1 cellular context compared by ENCODE assay signal in the genomic region with DNA sequence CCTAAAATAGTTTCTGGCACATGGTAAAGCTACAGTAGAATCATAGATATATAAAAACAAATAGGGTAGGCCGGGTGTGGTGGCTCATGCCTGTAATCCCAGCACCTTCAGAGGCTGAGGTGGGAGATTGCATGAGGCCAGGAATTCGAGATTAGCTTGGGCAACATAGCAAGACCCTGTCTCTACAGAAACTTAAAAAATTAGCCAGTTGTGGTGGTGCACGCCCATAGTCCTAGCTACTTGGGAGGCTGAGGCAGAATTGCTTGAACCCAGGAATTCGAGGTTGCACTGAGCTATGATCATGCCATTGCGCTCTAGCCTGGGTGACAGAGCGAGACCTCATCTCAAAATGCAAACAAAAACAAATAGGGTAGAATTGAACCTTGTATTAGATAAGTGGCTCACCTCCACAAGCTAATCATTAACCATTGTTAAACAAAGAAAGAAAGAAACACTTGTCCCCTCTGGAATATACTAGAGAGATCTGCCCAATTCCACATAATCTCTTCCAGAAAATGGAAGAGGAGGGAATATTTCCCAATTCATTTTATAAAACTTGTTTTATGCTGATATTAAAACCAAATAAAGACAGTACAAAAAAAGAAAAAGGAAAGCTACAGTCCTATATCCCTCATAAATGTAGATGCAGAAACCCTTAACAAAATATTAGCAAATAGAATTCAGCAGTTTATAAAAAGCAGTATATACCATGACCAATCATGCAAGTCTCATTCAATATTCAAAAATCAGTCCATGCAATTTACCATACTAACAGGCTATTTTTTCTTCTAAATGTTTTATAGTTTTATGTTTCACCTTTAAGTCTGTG.
A peak's percentile ranks its signal among the peaks of the same experiment; 100 is the strongest.
TF ChIP-seq lines count a peak whose summit lies in the region.

No MANE protein-coding gene starts in this region.

TF ChIP-seq in HepG2, 621 proteins besides CTCF, POLR2A, EP300 and RAD21 (continued from another document and continues in another):
- TF ChIP-seq FIP1L1 (IDR thresholded peaks at IDR 0.05; ENCODE audit: borderline replicate concordance, insufficient read depth, low read depth, low read length), result no peak
- TF ChIP-seq, protein P1, sequence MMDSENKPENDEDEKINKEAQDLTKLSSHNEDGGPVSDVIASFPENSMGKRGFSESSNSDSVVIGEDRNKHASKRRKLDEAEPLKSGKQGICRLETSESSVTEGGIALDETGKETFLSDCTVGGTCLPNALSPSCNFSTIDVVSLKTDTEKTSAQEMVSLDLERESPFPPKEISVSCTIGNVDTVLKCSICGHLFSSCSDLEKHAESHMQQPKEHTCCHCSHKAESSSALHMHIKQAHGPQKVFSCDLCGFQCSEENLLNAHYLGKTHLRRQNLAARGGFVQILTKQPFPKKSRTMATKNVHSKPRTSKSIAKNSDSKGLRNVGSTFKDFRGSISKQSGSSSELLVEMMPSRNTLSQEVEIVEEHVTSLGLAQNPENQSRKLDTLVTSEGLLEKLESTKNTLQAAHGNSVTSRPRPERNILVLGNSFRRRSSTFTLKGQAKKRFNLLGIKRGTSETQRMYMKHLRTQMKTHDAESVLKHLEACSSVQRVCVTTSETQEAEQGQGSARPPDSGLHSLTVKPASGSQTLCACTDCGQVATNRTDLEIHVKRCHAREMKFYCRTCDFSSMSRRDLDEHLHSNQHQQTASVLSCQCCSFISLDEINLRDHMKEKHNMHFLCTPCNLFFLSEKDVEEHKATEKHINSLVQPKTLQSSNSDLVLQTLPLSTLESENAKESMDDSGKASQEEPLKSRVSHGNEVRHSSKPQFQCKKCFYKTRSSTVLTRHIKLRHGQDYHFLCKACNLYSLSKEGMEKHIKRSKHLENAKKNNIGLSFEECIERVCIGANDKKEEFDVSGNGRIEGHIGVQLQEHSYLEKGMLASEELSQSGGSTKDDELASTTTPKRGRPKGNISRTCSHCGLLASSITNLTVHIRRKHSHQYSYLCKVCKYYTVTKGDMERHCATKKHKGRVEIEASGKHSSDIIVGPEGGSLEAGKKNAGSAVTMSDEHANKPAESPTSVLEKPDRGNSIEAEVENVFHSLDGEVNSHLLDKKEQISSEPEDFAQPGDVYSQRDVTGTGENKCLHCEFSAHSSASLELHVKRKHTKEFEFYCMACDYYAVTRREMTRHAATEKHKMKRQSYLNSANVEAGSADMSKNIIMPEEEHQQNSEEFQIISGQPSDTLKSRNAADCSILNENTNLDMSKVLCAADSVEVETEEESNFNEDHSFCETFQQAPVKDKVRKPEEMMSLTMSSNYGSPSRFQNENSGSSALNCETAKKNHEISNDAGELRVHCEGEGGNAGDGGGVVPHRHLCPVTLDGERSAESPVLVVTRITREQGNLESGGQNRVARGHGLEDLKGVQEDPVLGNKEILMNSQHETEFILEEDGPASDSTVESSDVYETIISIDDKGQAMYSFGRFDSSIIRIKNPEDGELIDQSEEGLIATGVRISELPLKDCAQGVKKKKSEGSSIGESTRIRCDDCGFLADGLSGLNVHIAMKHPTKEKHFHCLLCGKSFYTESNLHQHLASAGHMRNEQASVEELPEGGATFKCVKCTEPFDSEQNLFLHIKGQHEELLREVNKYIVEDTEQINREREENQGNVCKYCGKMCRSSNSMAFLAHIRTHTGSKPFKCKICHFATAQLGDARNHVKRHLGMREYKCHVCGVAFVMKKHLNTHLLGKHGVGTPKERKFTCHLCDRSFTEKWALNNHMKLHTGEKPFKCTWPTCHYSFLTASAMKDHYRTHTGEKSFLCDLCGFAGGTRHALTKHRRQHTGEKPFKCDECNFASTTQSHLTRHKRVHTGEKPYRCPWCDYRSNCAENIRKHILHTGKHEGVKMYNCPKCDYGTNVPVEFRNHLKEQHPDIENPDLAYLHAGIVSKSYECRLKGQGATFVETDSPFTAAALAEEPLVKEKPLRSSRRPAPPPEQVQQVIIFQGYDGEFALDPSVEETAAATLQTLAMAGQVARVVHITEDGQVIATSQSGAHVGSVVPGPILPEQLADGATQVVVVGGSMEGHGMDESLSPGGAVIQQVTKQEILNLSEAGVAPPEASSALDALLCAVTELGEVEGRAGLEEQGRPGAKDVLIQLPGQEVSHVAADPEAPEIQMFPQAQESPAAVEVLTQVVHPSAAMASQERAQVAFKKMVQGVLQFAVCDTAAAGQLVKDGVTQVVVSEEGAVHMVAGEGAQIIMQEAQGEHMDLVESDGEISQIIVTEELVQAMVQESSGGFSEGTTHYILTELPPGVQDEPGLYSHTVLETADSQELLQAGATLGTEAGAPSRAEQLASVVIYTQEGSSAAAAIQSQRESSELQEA (CRISPR knock-in tag; IDR thresholded peaks at IDR 0.05; ENCODE audit: not compliant biosample characterization), result no peak
- TF ChIP-seq, protein P2, sequence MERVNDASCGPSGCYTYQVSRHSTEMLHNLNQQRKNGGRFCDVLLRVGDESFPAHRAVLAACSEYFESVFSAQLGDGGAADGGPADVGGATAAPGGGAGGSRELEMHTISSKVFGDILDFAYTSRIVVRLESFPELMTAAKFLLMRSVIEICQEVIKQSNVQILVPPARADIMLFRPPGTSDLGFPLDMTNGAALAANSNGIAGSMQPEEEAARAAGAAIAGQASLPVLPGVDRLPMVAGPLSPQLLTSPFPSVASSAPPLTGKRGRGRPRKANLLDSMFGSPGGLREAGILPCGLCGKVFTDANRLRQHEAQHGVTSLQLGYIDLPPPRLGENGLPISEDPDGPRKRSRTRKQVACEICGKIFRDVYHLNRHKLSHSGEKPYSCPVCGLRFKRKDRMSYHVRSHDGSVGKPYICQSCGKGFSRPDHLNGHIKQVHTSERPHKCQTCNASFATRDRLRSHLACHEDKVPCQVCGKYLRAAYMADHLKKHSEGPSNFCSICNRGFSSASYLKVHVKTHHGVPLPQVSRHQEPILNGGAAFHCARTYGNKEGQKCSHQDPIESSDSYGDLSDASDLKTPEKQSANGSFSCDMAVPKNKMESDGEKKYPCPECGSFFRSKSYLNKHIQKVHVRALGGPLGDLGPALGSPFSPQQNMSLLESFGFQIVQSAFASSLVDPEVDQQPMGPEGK (CRISPR knock-in tag; IDR thresholded peaks at IDR 0.05), result peak; percentile 68
- TF ChIP-seq HDAC2 (CRISPR knock-in tag; IDR thresholded peaks at IDR 0.05), result peak; percentile 97
- no peak for TF ChIP-seq ZNF709 (CRISPR knock-in tag; IDR thresholded peaks at IDR 0.05)
- no peak; the same call in 1 of the 2 replicates for TF ChIP-seq ZNF256 (CRISPR knock-in tag; conservative IDR thresholded peaks at IDR 0.05)
- TF ChIP-seq, protein P3, sequence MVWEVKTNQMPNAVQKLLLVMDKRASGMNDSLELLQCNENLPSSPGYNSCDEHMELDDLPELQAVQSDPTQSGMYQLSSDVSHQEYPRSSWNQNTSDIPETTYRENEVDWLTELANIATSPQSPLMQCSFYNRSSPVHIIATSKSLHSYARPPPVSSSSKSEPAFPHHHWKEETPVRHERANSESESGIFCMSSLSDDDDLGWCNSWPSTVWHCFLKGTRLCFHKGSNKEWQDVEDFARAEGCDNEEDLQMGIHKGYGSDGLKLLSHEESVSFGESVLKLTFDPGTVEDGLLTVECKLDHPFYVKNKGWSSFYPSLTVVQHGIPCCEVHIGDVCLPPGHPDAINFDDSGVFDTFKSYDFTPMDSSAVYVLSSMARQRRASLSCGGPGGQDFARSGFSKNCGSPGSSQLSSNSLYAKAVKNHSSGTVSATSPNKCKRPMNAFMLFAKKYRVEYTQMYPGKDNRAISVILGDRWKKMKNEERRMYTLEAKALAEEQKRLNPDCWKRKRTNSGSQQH (CRISPR knock-in tag; IDR thresholded peaks at IDR 0.05; ENCODE audit: low read depth), result peak; percentile 88; the same call in 1 of the 2 replicates
- peak; percentile 81 for TF ChIP-seq CREM (IDR thresholded peaks at IDR 0.05)
- TF ChIP-seq CREM (CRISPR knock-in tag; IDR thresholded peaks at IDR 0.05), result no peak
- TF ChIP-seq EHMT2 (IDR thresholded peaks at IDR 0.05; ENCODE audit: borderline replicate concordance, low read depth, low read length), result peak; percentile 84; the same call in 1 of the 2 replicates
- TF ChIP-seq ZNF335 (CRISPR knock-in tag; IDR thresholded peaks at IDR 0.05), result no peak
- TF ChIP-seq, protein P4, sequence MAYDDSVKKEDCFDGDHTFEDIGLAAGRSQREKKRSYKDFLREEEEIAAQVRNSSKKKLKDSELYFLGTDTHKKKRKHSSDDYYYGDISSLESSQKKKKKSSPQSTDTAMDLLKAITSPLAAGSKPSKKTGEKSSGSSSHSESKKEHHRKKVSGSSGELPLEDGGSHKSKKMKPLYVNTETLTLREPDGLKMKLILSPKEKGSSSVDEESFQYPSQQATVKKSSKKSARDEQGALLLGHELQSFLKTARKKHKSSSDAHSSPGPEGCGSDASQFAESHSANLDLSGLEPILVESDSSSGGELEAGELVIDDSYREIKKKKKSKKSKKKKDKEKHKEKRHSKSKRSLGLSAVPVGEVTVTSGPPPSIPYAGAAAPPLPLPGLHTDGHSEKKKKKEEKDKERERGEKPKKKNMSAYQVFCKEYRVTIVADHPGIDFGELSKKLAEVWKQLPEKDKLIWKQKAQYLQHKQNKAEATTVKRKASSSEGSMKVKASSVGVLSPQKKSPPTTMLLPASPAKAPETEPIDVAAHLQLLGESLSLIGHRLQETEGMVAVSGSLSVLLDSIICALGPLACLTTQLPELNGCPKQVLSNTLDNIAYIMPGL (CRISPR knock-in tag; IDR thresholded peaks at IDR 0.05; ENCODE audit: borderline replicate concordance in 1 of 2, low read depth in 1 of 2), result peak; percentile 49 to 76; a peak in 2 of 4 replicates
- TF ChIP-seq, protein P5, sequence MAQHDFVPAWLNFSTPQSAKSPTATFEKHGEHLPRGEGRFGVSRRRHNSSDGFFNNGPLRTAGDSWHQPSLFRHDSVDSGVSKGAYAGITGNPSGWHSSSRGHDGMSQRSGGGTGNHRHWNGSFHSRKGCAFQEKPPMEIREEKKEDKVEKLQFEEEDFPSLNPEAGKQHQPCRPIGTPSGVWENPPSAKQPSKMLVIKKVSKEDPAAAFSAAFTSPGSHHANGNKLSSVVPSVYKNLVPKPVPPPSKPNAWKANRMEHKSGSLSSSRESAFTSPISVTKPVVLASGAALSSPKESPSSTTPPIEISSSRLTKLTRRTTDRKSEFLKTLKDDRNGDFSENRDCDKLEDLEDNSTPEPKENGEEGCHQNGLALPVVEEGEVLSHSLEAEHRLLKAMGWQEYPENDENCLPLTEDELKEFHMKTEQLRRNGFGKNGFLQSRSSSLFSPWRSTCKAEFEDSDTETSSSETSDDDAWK (CRISPR knock-in tag; IDR thresholded peaks at IDR 0.05), result no peak
- no peak for TF ChIP-seq SUZ12 (IDR thresholded peaks at IDR 0.05; ENCODE audit: low read depth, low read length)
- 0 out of 2 replicates have a peak, but pooled peaks have one; percentile 53 for TF ChIP-seq ZNF441 (CRISPR knock-in tag; IDR thresholded peaks at IDR 0.05; ENCODE audit: borderline replicate concordance)
- TF ChIP-seq PITX1 (CRISPR knock-in tag; IDR thresholded peaks at IDR 0.05), result peak; percentile 91
- TF ChIP-seq RBFOX2 (IDR thresholded peaks at IDR 0.05; ENCODE audit: low read depth, low read length), result peak; percentile 27; the same call in 1 of the 2 replicates
- TF ChIP-seq YEATS4 (CRISPR knock-in tag; IDR thresholded peaks at IDR 0.05; ENCODE audit: borderline replicate concordance), result no peak
- peak; percentile 88 for TF ChIP-seq MEIS1 (CRISPR knock-in tag; IDR thresholded peaks at IDR 0.05; ENCODE audit: borderline replicate concordance)
- TF ChIP-seq, protein P6, sequence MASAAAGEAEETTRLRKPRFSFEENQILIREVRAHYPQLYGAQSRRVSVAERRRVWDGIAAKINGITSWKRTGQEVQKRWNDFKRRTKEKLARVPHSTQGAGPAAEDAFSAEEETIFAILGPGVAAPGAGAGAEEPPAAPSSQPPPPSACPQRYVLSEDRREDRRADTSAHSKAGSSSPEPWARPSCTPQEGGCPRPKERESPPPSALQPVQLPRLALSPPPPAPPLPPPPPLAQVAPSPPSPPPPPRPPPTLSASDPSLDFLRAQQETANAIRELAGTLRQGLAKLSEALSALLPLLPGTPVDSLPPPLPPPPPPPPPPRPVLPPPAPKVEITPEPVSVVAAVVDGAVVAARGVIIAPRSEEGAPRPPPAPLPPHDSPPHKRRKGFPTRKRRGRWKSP (CRISPR knock-in tag; IDR thresholded peaks at IDR 0.05), result peak; percentile 92
- TF ChIP-seq, protein P7, sequence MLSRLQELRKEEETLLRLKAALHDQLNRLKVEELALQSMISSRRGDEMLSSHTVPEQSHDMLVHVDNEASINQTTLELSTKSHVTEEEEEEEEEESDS (CRISPR knock-in tag; IDR thresholded peaks at IDR 0.05; ENCODE audit: borderline replicate concordance), result no peak; the same call in 1 of the 2 replicates
- no peak for TF ChIP-seq ZNF367 (CRISPR knock-in tag; IDR thresholded peaks at IDR 0.05; ENCODE audit: borderline replicate concordance)
- TF ChIP-seq ZNF607 (CRISPR knock-in tag; IDR thresholded peaks at IDR 0.05; ENCODE audit: borderline replicate concordance), result no peak
- peak; percentile 36 for TF ChIP-seq SMC3 (IDR thresholded peaks at IDR 0.05; ENCODE audit: low read length)
- TF ChIP-seq, protein P8, sequence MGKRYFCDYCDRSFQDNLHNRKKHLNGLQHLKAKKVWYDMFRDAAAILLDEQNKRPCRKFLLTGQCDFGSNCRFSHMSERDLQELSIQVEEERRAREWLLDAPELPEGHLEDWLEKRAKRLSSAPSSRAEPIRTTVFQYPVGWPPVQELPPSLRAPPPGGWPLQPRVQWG (CRISPR knock-in tag; IDR thresholded peaks at IDR 0.05; ENCODE audit: borderline replicate concordance, low read depth), result no peak
- peak; percentile 59; the same call in 1 of the 2 replicates for TF ChIP-seq HNF4G (IDR thresholded peaks at IDR 0.05; ENCODE audit: borderline replicate concordance, low read depth, low read length)
- TF ChIP-seq HNF4G (CRISPR knock-in tag; IDR thresholded peaks at IDR 0.05; ENCODE audit: borderline replicate concordance, low read depth), result 0 out of 2 replicates have a peak, but pooled peaks have one; percentile 65
- TF ChIP-seq, protein P9, sequence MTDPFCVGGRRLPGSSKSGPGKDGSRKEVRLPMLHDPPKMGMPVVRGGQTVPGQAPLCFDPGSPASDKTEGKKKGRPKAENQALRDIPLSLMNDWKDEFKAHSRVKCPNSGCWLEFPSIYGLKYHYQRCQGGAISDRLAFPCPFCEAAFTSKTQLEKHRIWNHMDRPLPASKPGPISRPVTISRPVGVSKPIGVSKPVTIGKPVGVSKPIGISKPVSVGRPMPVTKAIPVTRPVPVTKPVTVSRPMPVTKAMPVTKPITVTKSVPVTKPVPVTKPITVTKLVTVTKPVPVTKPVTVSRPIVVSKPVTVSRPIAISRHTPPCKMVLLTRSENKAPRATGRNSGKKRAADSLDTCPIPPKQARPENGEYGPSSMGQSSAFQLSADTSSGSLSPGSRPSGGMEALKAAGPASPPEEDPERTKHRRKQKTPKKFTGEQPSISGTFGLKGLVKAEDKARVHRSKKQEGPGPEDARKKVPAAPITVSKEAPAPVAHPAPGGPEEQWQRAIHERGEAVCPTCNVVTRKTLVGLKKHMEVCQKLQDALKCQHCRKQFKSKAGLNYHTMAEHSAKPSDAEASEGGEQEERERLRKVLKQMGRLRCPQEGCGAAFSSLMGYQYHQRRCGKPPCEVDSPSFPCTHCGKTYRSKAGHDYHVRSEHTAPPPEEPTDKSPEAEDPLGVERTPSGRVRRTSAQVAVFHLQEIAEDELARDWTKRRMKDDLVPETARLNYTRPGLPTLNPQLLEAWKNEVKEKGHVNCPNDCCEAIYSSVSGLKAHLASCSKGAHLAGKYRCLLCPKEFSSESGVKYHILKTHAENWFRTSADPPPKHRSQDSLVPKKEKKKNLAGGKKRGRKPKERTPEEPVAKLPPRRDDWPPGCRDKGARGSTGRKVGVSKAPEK (CRISPR knock-in tag; IDR thresholded peaks at IDR 0.05; ENCODE audit: borderline replicate concordance), result no peak
- peak; percentile 98 for TF ChIP-seq SALL1 (CRISPR knock-in tag; IDR thresholded peaks at IDR 0.05)
- TF ChIP-seq ZNF143 (CRISPR knock-in tag; IDR thresholded peaks at IDR 0.05), result no peak
- TF ChIP-seq TCF12 (IDR thresholded peaks at IDR 0.05), result no peak
- no peak for TF ChIP-seq TCF12 (CRISPR knock-in tag; IDR thresholded peaks at IDR 0.05)
- no peak for TF ChIP-seq DNMT1 (CRISPR knock-in tag; IDR thresholded peaks at IDR 0.05)
- TF ChIP-seq ZBTB20 (CRISPR knock-in tag; IDR thresholded peaks at IDR 0.05; ENCODE audit: borderline replicate concordance, low read depth), result no peak
- TF ChIP-seq POLR2G (IDR thresholded peaks at IDR 0.05; ENCODE audit: low read depth, low read length), result peak; percentile 37; the same call in 1 of the 2 replicates
- no peak for TF ChIP-seq ZNF501 (CRISPR knock-in tag; IDR thresholded peaks at IDR 0.05)
- TF ChIP-seq REXO4 (CRISPR knock-in tag; IDR thresholded peaks at IDR 0.05; ENCODE audit: borderline replicate concordance), result no peak
